Comparison of ENCODE assay signal across 22 cellular contexts in the genomic region with DNA sequence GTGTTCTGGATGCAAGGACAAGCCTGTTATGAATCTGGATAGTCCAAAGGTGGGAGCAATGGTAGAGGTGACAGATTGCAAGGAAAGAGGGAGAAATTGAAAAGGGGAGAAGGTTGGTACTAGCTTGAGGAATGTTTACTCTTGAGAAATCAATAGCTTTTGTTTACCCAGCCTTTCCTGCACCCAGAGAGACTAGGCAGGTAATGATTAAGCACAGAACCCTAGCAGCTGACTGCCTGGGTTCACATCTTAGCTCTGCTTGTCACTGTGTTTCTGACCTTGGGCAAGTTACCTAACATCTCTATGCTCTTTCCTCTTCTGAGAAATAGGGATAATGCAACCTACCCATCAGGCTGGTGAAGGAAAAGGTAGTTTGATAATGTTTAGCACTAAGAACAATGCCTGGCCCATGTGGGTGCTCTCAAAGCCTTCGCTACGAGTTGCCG.
DNase-seq lines count a peak whose midpoint lies in the region; ATAC-seq, FAIRE-seq and TF ChIP-seq lines count a peak whose summit lies in the region.
"Had no signal": no experiment of that assay in that cellular context is flagged by ENCODE, and none has a peak within 500 bp of the region (broad histone marks: within the 10 kb centered on the region; RNA-seq: fewer than 3 reads in every experiment).

No MANE protein-coding gene starts in this region.

- peak; percentile 99 for FAIRE-seq in HepG2 (lab: Jason Lieb, UNC)
- FAIRE-seq: TTC549 had no signal

- H3K4me2 ChIP-seq in SK-N-SH (peak overlapping the region; percentile 34; the same call in 1 of the 2 replicates), HepG2 (ENCODE audit: low read depth, low read length) (peak overlapping the region; percentile 47)

- no peaks in the 10 kb centered on the region for H3K79me2 ChIP-seq in SK-N-SH (ENCODE audit: insufficient read depth)
- peaks cover 56% of the 10 kb centered on the region for H3K79me2 ChIP-seq in HepG2 (ENCODE audit: insufficient read depth, low read length)

- peaks cover 7% of the 10 kb centered on the region for H3F3A ChIP-seq in SK-N-SH (replicated peaks; ENCODE audit: insufficient read depth)

- H2AFZ ChIP-seq in SK-N-SH (ENCODE audit: low read depth) = no peak overlapping the region; the same call in 1 of the 2 replicates
- no peak overlapping the region for H2AFZ ChIP-seq in HepG2 (ENCODE audit: low read length)
- H2AFZ ChIP-seq: GM23248 had no signal

- H3K36me3 ChIP-seq in SK-N-SH (replicated peaks in 1 of 2; ENCODE audit: control insufficient read depth in 1 of 2, insufficient read depth in 2 of 2, low read length in 1 of 2) (peaks cover 3 to 15% of the 10 kb centered on the region in 2 experiments), HepG2 (replicated peaks in 1 of 2; ENCODE audit: control insufficient read depth in 1 of 2, insufficient read depth in 2 of 2, low read length in 2 of 2) (peaks cover 54 to 91% of the 10 kb centered on the region in 2 experiments), ovary (no peaks in the 10 kb centered on the region)
- H3K36me3 ChIP-seq: prostate gland had no signal

- H3K4me3 ChIP-seq in SK-N-SH (ENCODE audit: low read depth in 2 of 2, low read length in 1 of 2) = no peak overlapping the region
- H3K4me3 ChIP-seq in HepG2 (replicated peaks in 1 of 3; ENCODE audit: insufficient read depth in 1 of 3, low read depth in 2 of 3, low read length in 3 of 3) = no peak overlapping the region; a peak in 1 of 6 replicates
- no peak overlapping the region for H3K4me3 ChIP-seq in ovary
- H3K4me3 ChIP-seq: GM23248, left ventricle myocardium inferior, prostate gland, upper lobe of left lung had no signal

- WGBS in SK-N-SH (ENCODE audit: low lambda C conversion rate) = 96% methylated on average over 3 of the region's 3 CpGs
- WGBS in HepG2 (ENCODE audit: low lambda C conversion rate) = 55% methylated on average over 3 of the region's 3 CpGs
- 98 to 99% (median 98%) methylated on average over 3 of the region's 3 CpGs for WGBS in ovary, 3 donors

- DNase-seq in SK-N-SH (no peak), HepG2 (ENCODE audit: low spot score) (peak; percentile 94), NCI-H1048 (lab: John Stamatoyannopoulos, UW) (no peak), ovary (no peak)
- DNase-seq in activated CD4-positive, alpha-beta T cell treated with anti-CD3 and anti-CD28 coated beads, Interleukin-2, amount 50 U/mL, for 4 hours = no peak
- DNase-seq: activated CD8-positive, alpha-beta T cell treated with anti-CD3 and anti-CD28 coated beads for 36 hours; CD4-positive, CD25-positive, alpha-beta regulatory T cell; effector CD4-positive, alpha-beta T cell; left ventricle myocardium inferior; naive B cell; NCI-H2029 treated with DMSO at 0.1 percent for 48 hours; NCI-H526 treated with DMSO at 0.1 percent for 48 hours; OCI-M1; stimulated activated CD4-positive, alpha-beta T cell treated with anti-CD3 and anti-CD28 coated beads, Interleukin-12 subunit alpha, Interleukin-12 subunit beta, amount 100 ng/mL, for 4 hours; stimulated activated naive CD4-positive, alpha-beta T cell; upper lobe of left lung had no signal

- no peaks in the 10 kb centered on the region for H3K9me2 ChIP-seq in SK-N-SH

- POLR2A ChIA-PET in SK-N-SH (lab: Yijun Ruan, JAX) = no interaction called here
- POLR2A ChIA-PET in HepG2 (lab: Yijun Ruan, JAX) = interaction anchor here (0.9 to 3.6 kb wide), 9 partner anchors 8 to 486 kb away, joined by 3 to 124 read pairs (median 4); a partner anchor contains a TSS

- in situ Hi-C loops in HepG2 (cut with HindIII; ENCODE audit: extremely low pct_ligation_motif_present, low pct_unique_long_range_greater_than_20kb) = no loop called here

- intact Hi-C loops in HepG2 (cut with micrococcal nuclease; ENCODE audit: unreplicated experiment) = loop anchor here (1.0 to 5.0 kb wide), 3 partner anchors 18 to 315 kb away; no protein-coding TSS in a partner anchor
- intact Hi-C loops in ovary (cut with DNase I) = no loop called here

- no peak for TF ChIP-seq EP300 in SK-N-SH (IDR thresholded peaks at IDR 0.05; ENCODE audit: borderline replicate concordance in 1 of 2, low read depth in 1 of 2, low read length in 1 of 2)
- peak; percentile 64 to 96; a peak in 3 of 4 replicates for TF ChIP-seq EP300 in HepG2 (IDR thresholded peaks at IDR 0.05; ENCODE audit: low read depth in 2 of 2, low read length in 2 of 2)
- peak; percentile 85; the same call in 1 of the 2 replicates for TF ChIP-seq EP300 in HepG2 (CRISPR knock-in tag; IDR thresholded peaks at IDR 0.05; ENCODE audit: borderline replicate concordance)
- no peak for TF ChIP-seq EP300 in ovary (IDR thresholded peaks at IDR 0.05)

- H4K20me1 ChIP-seq in SK-N-SH (ENCODE audit: insufficient read depth) (no peaks in the 10 kb centered on the region), HepG2 (ENCODE audit: insufficient read depth, low read length) (no peaks in the 10 kb centered on the region)

- TF ChIP-seq CTCF in SK-N-SH (IDR thresholded peaks at IDR 0.05) (no peak), VCaP (conservative IDR thresholded peaks at IDR 0.05) (no peak), HepG2 (CRISPR knock-in tag; IDR thresholded peaks at IDR 0.05) (peak; percentile 28; the same call in 1 of the 2 replicates), ovary (IDR thresholded peaks at IDR 0.05) (no peak)

- BruUV-seq in HepG2 (replicated peaks; lab: Mats Ljungman, UMichigan) = no TSS peak

- ATAC-seq in SK-N-SH treated with all-trans-retinoic acid at 6 μM for 48 hours (no peak), HepG2 (peak; percentile 97), GM18498 (IDR thresholded peaks at IDR 0.05; ENCODE audit: unreplicated experiment) (no peak)
- ATAC-seq: activated CD8-positive, alpha-beta T cell treated with anti-CD3 and anti-CD28 coated beads for 36 hours had no signal

- no peak overlapping the region for H3K9ac ChIP-seq in SK-N-SH
- no peak overlapping the region for H3K9ac ChIP-seq in HepG2 (ENCODE audit: insufficient read depth, low read depth, low read length)
- H3K9ac ChIP-seq: GM23248 had no signal

- H3K9me3 ChIP-seq in SK-N-SH (no peaks in the 10 kb centered on the region), HepG2 (ENCODE audit: low read length) (no peaks in the 10 kb centered on the region), ovary (no peaks in the 10 kb centered on the region)
- H3K9me3 ChIP-seq: left ventricle myocardium inferior, prostate gland, upper lobe of left lung had no signal

- CTCF ChIA-PET in SK-N-SH (lab: Yijun Ruan, JAX) = interaction anchor here (1.1 to 2.1 kb wide), 3 partner anchors 10 to 20 kb away, joined by 3 to 8 read pairs (median 8); no protein-coding TSS in a partner anchor
- CTCF ChIA-PET in HepG2 (lab: Yijun Ruan, JAX; ENCODE audit: low intra/inter-chr PET ratio, low total read pairs) = interaction anchor here (1.7 kb wide), 1 partner anchor 18 kb away, joined by 8 read pairs; no protein-coding TSS in a partner anchor

- TF ChIP-seq POLR2A in HepG2 (IDR thresholded peaks at IDR 0.05; ENCODE audit: insufficient read depth in 1 of 2, low read depth in 2 of 2, low read length in 2 of 2) (peak in 1 of 2 experiments; percentile 63; a peak in 3 of 4 replicates), ovary (IDR thresholded peaks at IDR 0.05) (no peak)

- H3K4me1 ChIP-seq in SK-N-SH (ENCODE audit: control insufficient read depth in 1 of 2, insufficient read depth in 2 of 2, low read depth in 1 of 2, low read length in 1 of 2) (peaks cover 0 to 12% of the 10 kb centered on the region in 2 experiments; a peak in 2 of 4 replicates), HepG2 (ENCODE audit: insufficient read depth, low read length) (peaks cover 65% of the 10 kb centered on the region), ovary (ENCODE audit: insufficient read depth) (no peaks in the 10 kb centered on the region)
- H3K4me1 ChIP-seq: left ventricle myocardium inferior, prostate gland, upper lobe of left lung had no signal

- H3K27ac ChIP-seq in SK-N-SH (ENCODE audit: low read depth in 2 of 2, low read length in 1 of 2) (peak overlapping the region in 1 of 2 experiments; percentile 71; a peak in 2 of 4 replicates), VCaP (peak overlapping the region; percentile 51), HepG2 (ENCODE audit: extremely low read length, insufficient read depth, low read length) (peak overlapping the region; percentile 56), ovary (no peak overlapping the region)
- H3K27ac ChIP-seq: GM23248, left ventricle myocardium inferior, prostate gland, upper lobe of left lung had no signal

- no peaks in the 10 kb centered on the region for H3K27me3 ChIP-seq in SK-N-SH (ENCODE audit: insufficient read depth)
- H3K27me3 ChIP-seq in HepG2 (ENCODE audit: control insufficient read depth in 1 of 2, insufficient read depth in 2 of 2, low read length in 2 of 2) = no peaks in the 10 kb centered on the region
- no peaks in the 10 kb centered on the region for H3K27me3 ChIP-seq in ovary
- H3K27me3 ChIP-seq: upper lobe of left lung had no signal

- no peak for TF ChIP-seq RAD21 in SK-N-SH (IDR thresholded peaks at IDR 0.05; ENCODE audit: low read length)
- TF ChIP-seq RAD21 in HepG2 (CRISPR knock-in tag; IDR thresholded peaks at IDR 0.05) = no peak

TF ChIP-seq in SK-N-SH, 30 proteins besides CTCF, POLR2A, EP300 and RAD21 (continues in another document):
- TF ChIP-seq TCF12 (IDR thresholded peaks at IDR 0.05) (no peak), YY1 (IDR thresholded peaks at IDR 0.05; ENCODE audit: low read depth) (no peak), NFIC (IDR thresholded peaks at IDR 0.05; ENCODE audit: borderline replicate concordance) (no peak), CHD2 (IDR thresholded peaks at IDR 0.05; ENCODE audit: low read length, partially characterized antibody) (no peak), NRF1 (IDR thresholded peaks at IDR 0.05; ENCODE audit: low read depth, low read length) (no peak)

TF ChIP-seq in SK-N-SH treated with all-trans-retinoic acid at 6 μM for 48 hours, 23 proteins besides CTCF, POLR2A, EP300 and RAD21 (continues in another document):
- TF ChIP-seq ISL1 (CRISPR knock-in tag; IDR thresholded peaks at IDR 0.05) = no peak
- TF ChIP-seq SNAI2 (CRISPR knock-in tag; IDR thresholded peaks at IDR 0.05) = no peak
- TF ChIP-seq ZC3H10 (CRISPR knock-in tag; IDR thresholded peaks at IDR 0.05) = no peak
- no peak for TF ChIP-seq ZFP30 (CRISPR knock-in tag; IDR thresholded peaks at IDR 0.05)
- TF ChIP-seq ZFP3 (CRISPR knock-in tag; IDR thresholded peaks at IDR 0.05) = no peak
- TF ChIP-seq ZNF70 (CRISPR knock-in tag; IDR thresholded peaks at IDR 0.05) = no peak
- no peak for TF ChIP-seq ZNF565 (CRISPR knock-in tag; conservative IDR thresholded peaks at IDR 0.05; ENCODE audit: low read depth)
- TF ChIP-seq OSR1 (CRISPR knock-in tag; IDR thresholded peaks at IDR 0.05) = no peak

TF ChIP-seq in HepG2, 621 proteins besides CTCF, POLR2A, EP300 and RAD21 (continues in another document):
- TF ChIP-seq JUN (CRISPR knock-in tag; IDR thresholded peaks at IDR 0.05) (peak; percentile 36; the same call in 1 of the 2 replicates), TCF7 (IDR thresholded peaks at IDR 0.05; ENCODE audit: low read depth) (peak; percentile 71), NAIF1 (CRISPR knock-in tag; IDR thresholded peaks at IDR 0.05; ENCODE audit: borderline replicate concordance) (no peak)

Comparison
In these comparisons a context has a peak if more than half of its experiments do, and no peak if none do; other contexts are left out.
1. H3K27ac ChIP-seq: peak in VCaP (single experiment) and HepG2 (single experiment); none in ovary (0 of 2).